In the genomic region with DNA sequence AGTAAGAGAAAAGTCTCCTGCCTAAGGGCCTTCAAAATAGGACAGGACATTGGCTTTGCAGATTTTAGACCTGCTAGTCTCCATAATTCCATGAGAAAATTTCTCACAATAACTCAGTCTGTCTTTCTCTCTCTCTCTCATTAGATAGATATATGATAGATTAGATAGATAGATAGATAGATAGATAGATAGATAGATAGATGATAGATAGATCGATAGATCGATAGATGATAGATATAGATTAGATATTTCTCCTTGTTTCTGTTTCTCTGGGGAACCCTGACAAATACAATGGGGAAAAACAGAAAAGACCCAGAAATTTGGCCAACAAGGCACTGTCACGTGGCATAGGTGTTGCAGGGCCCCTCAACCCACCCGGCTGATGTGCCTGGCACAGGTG, we compare ENCODE assay signal across 1 cellular context.
TF ChIP-seq lines count a peak whose summit lies in the region.

No MANE protein-coding gene starts in this region.

TF ChIP-seq in K562, 482 proteins besides CTCF, POLR2A, EP300 and RAD21 (continued from another document):
- TF ChIP-seq, protein P1, sequence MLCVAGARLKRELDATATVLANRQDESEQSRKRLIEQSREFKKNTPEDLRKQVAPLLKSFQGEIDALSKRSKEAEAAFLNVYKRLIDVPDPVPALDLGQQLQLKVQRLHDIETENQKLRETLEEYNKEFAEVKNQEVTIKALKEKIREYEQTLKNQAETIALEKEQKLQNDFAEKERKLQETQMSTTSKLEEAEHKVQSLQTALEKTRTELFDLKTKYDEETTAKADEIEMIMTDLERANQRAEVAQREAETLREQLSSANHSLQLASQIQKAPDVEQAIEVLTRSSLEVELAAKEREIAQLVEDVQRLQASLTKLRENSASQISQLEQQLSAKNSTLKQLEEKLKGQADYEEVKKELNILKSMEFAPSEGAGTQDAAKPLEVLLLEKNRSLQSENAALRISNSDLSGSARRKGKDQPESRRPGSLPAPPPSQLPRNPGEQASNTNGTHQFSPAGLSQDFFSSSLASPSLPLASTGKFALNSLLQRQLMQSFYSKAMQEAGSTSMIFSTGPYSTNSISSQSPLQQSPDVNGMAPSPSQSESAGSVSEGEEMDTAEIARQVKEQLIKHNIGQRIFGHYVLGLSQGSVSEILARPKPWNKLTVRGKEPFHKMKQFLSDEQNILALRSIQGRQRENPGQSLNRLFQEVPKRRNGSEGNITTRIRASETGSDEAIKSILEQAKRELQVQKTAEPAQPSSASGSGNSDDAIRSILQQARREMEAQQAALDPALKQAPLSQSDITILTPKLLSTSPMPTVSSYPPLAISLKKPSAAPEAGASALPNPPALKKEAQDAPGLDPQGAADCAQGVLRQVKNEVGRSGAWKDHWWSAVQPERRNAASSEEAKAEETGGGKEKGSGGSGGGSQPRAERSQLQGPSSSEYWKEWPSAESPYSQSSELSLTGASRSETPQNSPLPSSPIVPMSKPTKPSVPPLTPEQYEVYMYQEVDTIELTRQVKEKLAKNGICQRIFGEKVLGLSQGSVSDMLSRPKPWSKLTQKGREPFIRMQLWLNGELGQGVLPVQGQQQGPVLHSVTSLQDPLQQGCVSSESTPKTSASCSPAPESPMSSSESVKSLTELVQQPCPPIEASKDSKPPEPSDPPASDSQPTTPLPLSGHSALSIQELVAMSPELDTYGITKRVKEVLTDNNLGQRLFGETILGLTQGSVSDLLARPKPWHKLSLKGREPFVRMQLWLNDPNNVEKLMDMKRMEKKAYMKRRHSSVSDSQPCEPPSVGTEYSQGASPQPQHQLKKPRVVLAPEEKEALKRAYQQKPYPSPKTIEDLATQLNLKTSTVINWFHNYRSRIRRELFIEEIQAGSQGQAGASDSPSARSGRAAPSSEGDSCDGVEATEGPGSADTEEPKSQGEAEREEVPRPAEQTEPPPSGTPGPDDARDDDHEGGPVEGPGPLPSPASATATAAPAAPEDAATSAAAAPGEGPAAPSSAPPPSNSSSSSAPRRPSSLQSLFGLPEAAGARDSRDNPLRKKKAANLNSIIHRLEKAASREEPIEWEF (CRISPR knock-in tag; IDR thresholded peaks at IDR 0.05): peak; percentile 88
- TF ChIP-seq DACH1 (IDR thresholded peaks at IDR 0.05; ENCODE audit: partially characterized antibody) (peak; percentile 92), HLTF (IDR thresholded peaks at IDR 0.05) (no peak)
